In the genomic region with DNA sequence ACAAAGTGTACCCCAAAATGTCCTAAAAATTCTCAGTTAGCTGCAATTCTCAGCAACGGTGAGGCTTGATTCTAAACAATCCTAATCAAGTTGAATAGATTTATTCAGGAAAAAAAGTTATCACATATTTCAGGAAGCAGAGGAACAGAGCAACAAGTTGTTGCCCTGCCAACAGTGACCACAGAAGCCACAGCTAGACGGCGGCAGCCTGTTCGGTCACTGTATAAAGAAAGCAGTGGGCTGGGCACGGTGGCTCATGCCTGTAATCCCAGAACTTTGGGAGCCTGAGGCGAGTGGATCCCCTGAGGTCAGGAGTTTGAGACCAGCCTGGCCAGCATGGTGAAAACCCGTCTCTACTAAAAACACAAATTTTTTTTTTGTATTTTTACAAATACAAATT, we compare ENCODE assay signal across 9 cellular contexts.
A peak's percentile ranks its signal among the peaks of the same experiment; 100 is the strongest.
DNase-seq lines count a peak whose midpoint lies in the region; ATAC-seq, FAIRE-seq and TF ChIP-seq lines count a peak whose summit lies in the region.
"Had no signal": no experiment of that assay in that cellular context is flagged by ENCODE, and none has a peak within 500 bp of the region (broad histone marks: within the 10 kb centered on the region; RNA-seq: fewer than 3 reads in every experiment).

No MANE protein-coding gene starts in this region.

- H3K27me3 ChIP-seq in stomach, result no peaks in the 10 kb centered on the region
- H3K27me3 ChIP-seq: colonic mucosa, tibial nerve had no signal

- ATAC-seq in HG03135 (IDR thresholded peaks at IDR 0.05; ENCODE audit: unreplicated experiment) (no peak), HG02970 (IDR thresholded peaks at IDR 0.05; ENCODE audit: low FRiP score, unreplicated experiment) (no peak)

- no peak for TF ChIP-seq POLR2A in H54 (IDR thresholded peaks at IDR 0.05; ENCODE audit: low read depth, low read length)
- TF ChIP-seq POLR2A in stomach (IDR thresholded peaks at IDR 0.05), result no peak

- H3K9me3 ChIP-seq in stomach, result no peaks in the 10 kb centered on the region
- H3K9me3 ChIP-seq: colonic mucosa, tibial nerve had no signal

- no peak overlapping the region for H3K4me3 ChIP-seq in fibroblast of pulmonary artery (replicated peaks; ENCODE audit: low read depth, low read length)
- H3K4me3 ChIP-seq in stomach, result no peak overlapping the region
- H3K4me3 ChIP-seq: colonic mucosa, tibial nerve had no signal

- no peak for TF ChIP-seq EP300 in stomach (IDR thresholded peaks at IDR 0.05)

- TF ChIP-seq CTCF in fibroblast of pulmonary artery (IDR thresholded peaks at IDR 0.05; ENCODE audit: low read length, missing control alignments) (no peak), stomach (IDR thresholded peaks at IDR 0.05) (no peak)

- DNase-seq in H54 (ENCODE audit: insufficient read length, low spot score) (peak; percentile 17), SKM-1 (lab: John Stamatoyannopoulos, UW; ENCODE audit: unreplicated experiment) (peak; percentile 43), fibroblast of pulmonary artery (ENCODE audit: low read depth) (peak; percentile 83), stomach (peak; percentile 25), NCI-H1436 (lab: John Stamatoyannopoulos, UW) (no peak)
- DNase-seq: colonic mucosa had no signal

- WGBS in stomach, 5 donors, result 48 to 65% (median 58%) methylated on average over 7 of the region's 7 CpGs

- intact Hi-C loops in stomach (cut with DNase I; ENCODE audit: low total_unique reads), result no loop called here

- no peaks in the 10 kb centered on the region for H3K36me3 ChIP-seq in stomach
- H3K36me3 ChIP-seq: colonic mucosa, tibial nerve had no signal

- H3K27ac ChIP-seq in stomach, result no peak overlapping the region
- H3K27ac ChIP-seq: colonic mucosa had no signal

- H3K4me1 ChIP-seq in stomach, result no peaks in the 10 kb centered on the region
- H3K4me1 ChIP-seq: colonic mucosa had no signal

- FAIRE-seq in H54 (lab: Jason Lieb, UNC), result peak; percentile 92
